9 cellular contexts compared by ENCODE assay signal in genomic region chr7:1036164-1036928, GRCh38. TPM values are rescaled to one million over a fixed set of nuclear protein-coding genes. Genes with fewer than 3 reads are reported as not detected.
"Had no signal": no experiment of that assay in that cellular context is flagged by ENCODE, and none has a peak within 500 bp of the region (broad histone marks: within the 10 kb centered on the region; RNA-seq: fewer than 3 reads in every experiment).

No MANE protein-coding gene starts in this region.

RNA-seq across cellular contexts. Expression of gene CYP2W1, which starts 53.4 kb away (rescaled TPM):
- total RNA-seq: dermis blood vessel endothelial cell; gastrocnemius medialis; glomerular endothelial cell; heart right ventricle; left ventricle myocardium inferior; mammary epithelial cell; mononuclear cell; naive thymus-derived CD4-positive, alpha-beta T cell had no signal
- polyA plus RNA-seq: heart right ventricle; liver; mammary epithelial cell; naive thymus-derived CD4-positive, alpha-beta T cell had no signal
